In the genomic region with DNA sequence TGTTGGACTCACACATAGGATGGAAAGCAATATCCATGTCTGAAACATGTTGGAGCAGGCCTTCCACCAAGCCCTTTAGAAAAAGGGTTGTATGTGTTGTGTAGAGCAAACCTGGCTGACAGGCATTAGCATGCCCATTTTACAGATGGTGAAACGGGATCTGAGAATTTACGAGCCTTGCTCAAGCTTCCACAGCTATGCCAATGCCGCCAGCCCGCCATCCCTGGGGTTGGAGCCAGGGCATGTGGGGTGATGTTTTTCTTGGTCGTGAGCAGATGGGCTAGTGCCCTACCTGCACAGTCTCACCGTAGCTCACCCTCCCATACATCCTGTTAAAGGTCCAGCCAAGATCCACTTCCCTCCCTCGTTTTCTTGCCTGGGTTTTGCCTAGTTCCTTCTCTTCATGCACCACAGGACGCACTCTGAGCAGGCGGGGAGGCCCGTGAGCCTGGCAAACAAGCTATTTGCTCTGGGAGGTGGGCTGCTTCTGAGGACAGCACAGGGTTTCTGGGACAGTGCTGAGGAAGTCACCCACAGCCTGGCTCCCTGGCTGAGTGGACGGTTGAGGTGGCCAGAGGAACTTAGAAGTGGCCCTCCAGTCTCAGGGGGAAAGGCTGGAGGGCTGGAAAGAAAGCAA, we compare ENCODE assay signal across 10 cellular contexts.
DNase-seq lines count a peak whose midpoint lies in the region; ATAC-seq, FAIRE-seq and TF ChIP-seq lines count a peak whose summit lies in the region.
"Had no signal": no experiment of that assay in that cellular context is flagged by ENCODE, and none has a peak within 500 bp of the region (broad histone marks: within the 10 kb centered on the region; RNA-seq: fewer than 3 reads in every experiment).

No MANE protein-coding gene starts in this region.

- H3K4me1 ChIP-seq in left ventricle myocardium inferior: peaks cover 15% of the 10 kb centered on the region
- peaks cover 24 to 63% (median 45%) of the 10 kb centered on the region in 3 donors for H3K4me1 ChIP-seq in esophagus squamous epithelium
- H3K4me1 ChIP-seq in pancreas: peaks cover 13 to 16% (median 15%) of the 10 kb centered on the region in 3 donors

- peak overlapping the region; percentile 21 for H3K27ac ChIP-seq in left ventricle myocardium inferior (replicated peaks)
- H3K27ac ChIP-seq in esophagus squamous epithelium: peak overlapping the region; percentile 68 to 76 (median 73)
- H3K27ac ChIP-seq in pancreas: peak overlapping the region; percentile 57 to 68 (median 64)

- H3K9me3 ChIP-seq in left ventricle myocardium inferior (replicated peaks) (peaks cover 15% of the 10 kb centered on the region), esophagus squamous epithelium (peaks cover 0 to 6% (median 0%) of the 10 kb centered on the region in 3 donors), pancreas (no peaks in the 10 kb centered on the region)

- peaks cover 5% of the 10 kb centered on the region for H3K9me3 Mint-ChIP-seq in activated T-cell treated with anti-CD3 and anti-CD28 coated beads, Interleukin-2, amount 50 U/mL, for 4 hours
- H3K9me3 Mint-ChIP-seq in naive thymus-derived CD8-positive, alpha-beta T cell: peaks cover 0 to 15% (median 4%) of the 10 kb centered on the region in 9 donors

- no peak overlapping the region for H3K27ac Mint-ChIP-seq in naive thymus-derived CD8-positive, alpha-beta T cell

- intact Hi-C loops in left ventricle myocardium inferior (cut with micrococcal nuclease): no loop called here
- intact Hi-C loops in cardiac septum (cut with DNase I): no loop called here
- intact Hi-C loops in esophagus squamous epithelium (cut with DNase I): no loop called here
- intact Hi-C loops in pancreas (cut with DNase I): no loop called here

- TF ChIP-seq CTCF in left ventricle myocardium inferior (IDR thresholded peaks at IDR 0.05; ENCODE audit: borderline replicate concordance) (no peak), esophagus squamous epithelium (IDR thresholded peaks at IDR 0.05) (no peak), pancreas (IDR thresholded peaks at IDR 0.05) (no peak)

- POLR2A ChIA-PET in naive thymus-derived CD8-positive, alpha-beta T cell (lab: Charles Lee): no interaction called here

- no peak for TF ChIP-seq POLR2A in esophagus squamous epithelium (IDR thresholded peaks at IDR 0.05)

- peaks cover 3% of the 10 kb centered on the region for H3K36me3 Mint-ChIP-seq in activated T-cell treated with anti-CD3 and anti-CD28 coated beads, Interleukin-2, amount 50 U/mL, for 4 hours (ENCODE audit: insufficient read depth)
- H3K36me3 Mint-ChIP-seq in naive thymus-derived CD8-positive, alpha-beta T cell: peaks cover 0 to 5% (median 3%) of the 10 kb centered on the region in 3 donors

- H3K27me3 ChIP-seq in left ventricle myocardium inferior (ENCODE audit: low read depth) (peaks cover 39% of the 10 kb centered on the region), esophagus squamous epithelium (peaks cover 0 to 6% (median 0%) of the 10 kb centered on the region in 4 donors), pancreas (no peaks in the 10 kb centered on the region)

- H3K4me3 Mint-ChIP-seq in activated T-cell treated with anti-CD3 and anti-CD28 coated beads, Interleukin-2, amount 50 U/mL, for 4 hours: no peak overlapping the region
- no peak overlapping the region for H3K4me3 Mint-ChIP-seq in naive thymus-derived CD8-positive, alpha-beta T cell

- WGBS in esophagus squamous epithelium, 2 donors: 27 to 46% methylated on average over 5 to 7 of the region's 11 CpGs
- WGBS in pancreas, 2 donors: 58 to 63% methylated on average over 11 of the region's 11 CpGs

- ATAC-seq in pancreas (peak in 1 of 4 donors; percentile 11), HG02798 (IDR thresholded peaks at IDR 0.05; ENCODE audit: poor library complexity, unreplicated experiment) (no peak)
- ATAC-seq in activated T-cell treated with anti-CD3 and anti-CD28 coated beads, Interleukin-2, amount 50 U/mL, for 4 hours: no peak
- ATAC-seq in naive thymus-derived CD8-positive, alpha-beta T cell: no peak
- ATAC-seq: activated CD4-positive, CD25-positive, alpha-beta regulatory T cell treated with anti-CD3 and anti-CD28 coated beads, Interleukin-2, amount 50 U/mL, for 24 hours had no signal

- H3K36me3 ChIP-seq in left ventricle myocardium inferior (no peaks in the 10 kb centered on the region), esophagus squamous epithelium (no peaks in the 10 kb centered on the region), pancreas (no peaks in the 10 kb centered on the region)

- H3K27me3 Mint-ChIP-seq in activated T-cell treated with anti-CD3 and anti-CD28 coated beads, Interleukin-2, amount 50 U/mL, for 4 hours (ENCODE audit: low read depth): no peaks in the 10 kb centered on the region
- peaks cover 0 to 2% (median 0%) of the 10 kb centered on the region in 5 donors for H3K27me3 Mint-ChIP-seq in naive thymus-derived CD8-positive, alpha-beta T cell

- DNase-seq in left ventricle myocardium inferior (no peak), cardiac septum (ENCODE audit: low spot score) (no peak), esophagus squamous epithelium (lab: John Stamatoyannopoulos, UW) (no peak), pancreas (peak in 1 of 6 donors; percentile 25), Ammon's horn (ENCODE audit: low spot score) (no peak)
- no peak for DNase-seq in activated T-cell treated with anti-CD3 and anti-CD28 coated beads, Interleukin-2, amount 50 U/mL, for 4 hours
- DNase-seq in naive thymus-derived CD8-positive, alpha-beta T cell: no peak
- DNase-seq: SHP77 had no signal

- FAIRE-seq in pancreas (lab: Jason Lieb, UNC): no peak

- H3K4me3 ChIP-seq in left ventricle myocardium inferior (no peak overlapping the region), esophagus squamous epithelium (no peak overlapping the region), pancreas (no peak overlapping the region)

- peaks cover 8% of the 10 kb centered on the region for H3K4me1 Mint-ChIP-seq in activated T-cell treated with anti-CD3 and anti-CD28 coated beads, Interleukin-2, amount 50 U/mL, for 4 hours (ENCODE audit: low read depth)
- H3K4me1 Mint-ChIP-seq in naive thymus-derived CD8-positive, alpha-beta T cell: no peaks in the 10 kb centered on the region

Comparison
In these comparisons a context has a peak if more than half of its experiments do, and no peak if none do; other contexts are left out.
1. H3K27ac ChIP-seq: peak in every context shown above with its lines; median percentile 73 in esophagus squamous epithelium; 64 in pancreas; 21 in left ventricle myocardium inferior.